ENCODE assay signal across 1 cellular context in genomic region chr13:30880151-30880551, GRCh38.
TF ChIP-seq lines count a peak whose summit lies in the region.

No MANE protein-coding gene starts in this region.

TF ChIP-seq in WTC11, 78 proteins besides CTCF, POLR2A, EP300 and RAD21 (continued from another document):
- TF ChIP-seq ARID4B (CRISPR knock-in tag; IDR thresholded peaks at IDR 0.05; ENCODE audit: borderline replicate concordance) (no peak), CDX4 (CRISPR knock-in tag; IDR thresholded peaks at IDR 0.05; ENCODE audit: borderline replicate concordance) (no peak)
